In the genomic region with DNA sequence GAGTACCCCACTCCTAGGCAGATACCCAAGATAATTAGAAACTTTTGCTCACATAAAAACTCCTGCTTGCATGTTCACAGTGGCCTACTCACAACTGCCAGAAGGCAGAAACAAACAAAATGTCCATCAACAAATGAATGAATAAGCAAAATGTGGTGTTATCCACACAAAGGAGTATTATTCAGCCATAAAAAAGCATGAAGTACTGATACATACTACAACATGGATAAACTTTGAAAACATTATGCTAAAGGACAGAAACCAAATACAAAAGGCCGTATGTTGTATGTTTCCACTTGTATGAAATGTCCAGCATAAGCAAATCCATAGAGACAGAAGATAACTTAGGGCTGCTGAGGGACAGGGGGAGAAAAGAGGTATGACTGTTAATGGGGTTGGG, we compare ENCODE assay signal across 1 cellular context.
TF ChIP-seq lines count a peak whose summit lies in the region.

No MANE protein-coding gene starts in this region.

TF ChIP-seq in WTC11, 78 proteins besides CTCF, POLR2A, EP300 and RAD21 (continued from another document):
- TF ChIP-seq, protein P1, sequence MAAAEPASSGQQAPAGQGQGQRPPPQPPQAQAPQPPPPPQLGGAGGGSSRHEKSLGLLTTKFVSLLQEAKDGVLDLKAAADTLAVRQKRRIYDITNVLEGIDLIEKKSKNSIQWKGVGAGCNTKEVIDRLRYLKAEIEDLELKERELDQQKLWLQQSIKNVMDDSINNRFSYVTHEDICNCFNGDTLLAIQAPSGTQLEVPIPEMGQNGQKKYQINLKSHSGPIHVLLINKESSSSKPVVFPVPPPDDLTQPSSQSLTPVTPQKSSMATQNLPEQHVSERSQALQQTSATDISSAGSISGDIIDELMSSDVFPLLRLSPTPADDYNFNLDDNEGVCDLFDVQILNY (CRISPR knock-in tag; IDR thresholded peaks at IDR 0.05): no peak
- TF ChIP-seq MXD4 (CRISPR knock-in tag; IDR thresholded peaks at IDR 0.05; ENCODE audit: borderline replicate concordance): no peak
- TF ChIP-seq, protein P2, sequence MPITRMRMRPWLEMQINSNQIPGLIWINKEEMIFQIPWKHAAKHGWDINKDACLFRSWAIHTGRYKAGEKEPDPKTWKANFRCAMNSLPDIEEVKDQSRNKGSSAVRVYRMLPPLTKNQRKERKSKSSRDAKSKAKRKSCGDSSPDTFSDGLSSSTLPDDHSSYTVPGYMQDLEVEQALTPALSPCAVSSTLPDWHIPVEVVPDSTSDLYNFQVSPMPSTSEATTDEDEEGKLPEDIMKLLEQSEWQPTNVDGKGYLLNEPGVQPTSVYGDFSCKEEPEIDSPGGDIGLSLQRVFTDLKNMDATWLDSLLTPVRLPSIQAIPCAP (CRISPR knock-in tag; IDR thresholded peaks at IDR 0.05): no peak
